Comparison of ENCODE assay signal across 8 cellular contexts in genomic region chr20:45345104-45345936, GRCh38. TPM values are rescaled to one million over a fixed set of nuclear protein-coding genes. Genes with fewer than 3 reads are reported as not detected.
DNase-seq lines count a peak whose midpoint lies in the region; ATAC-seq and TF ChIP-seq lines count a peak whose summit lies in the region.

No MANE protein-coding gene starts in this region.

- no peak overlapping the region for H3K27ac Mint-ChIP-seq in stimulated activated memory B cell treated with anti-CD40 and anti-IgM and Interleukin-4, amounts not matched to agents 10 μg/mL and 1 μg/mL and 100 μg/mL, for 72 hours

- peaks cover 31% of the 10 kb centered on the region for H3K4me1 Mint-ChIP-seq in stimulated activated memory B cell treated with anti-CD40 and anti-IgM and Interleukin-4, amounts not matched to agents 10 μg/mL and 1 μg/mL and 100 μg/mL, for 72 hours

- H3K4me1 ChIP-seq in RWPE2 (ENCODE audit: insufficient read depth, poor library complexity, severe bottlenecking) (peaks cover 73% of the 10 kb centered on the region), gastrocnemius medialis (peaks cover 47 to 70% of the 10 kb centered on the region in 2 donors)

- no peaks in the 10 kb centered on the region for H3K9me3 ChIP-seq in RWPE2 (ENCODE audit: severe bottlenecking)
- no peaks in the 10 kb centered on the region for H3K9me3 ChIP-seq in gastrocnemius medialis

- no peaks in the 10 kb centered on the region for H3K27me3 ChIP-seq in H7 (ENCODE audit: control insufficient read depth, insufficient read depth, low read length)
- H3K27me3 ChIP-seq in RWPE2 (ENCODE audit: insufficient read depth, poor library complexity, severe bottlenecking): no peaks in the 10 kb centered on the region
- H3K27me3 ChIP-seq in gastrocnemius medialis: no peaks in the 10 kb centered on the region

- intact Hi-C loops in gastrocnemius medialis (cut with DNase I; ENCODE audit: low total_unique reads): no loop called here

- in situ Hi-C loops in gastrocnemius medialis (cut with MboI; ENCODE audit: low sequenced_read_pairs in 4 of 4): loop anchor here in 2 of 4 donors (25.0 kb wide), 2 partner anchors 1133 to 1158 kb away; partner anchors contain the start of genes JPH2 (in 1 of the 2) and OSER1 (in 1 of the 2)

- TF ChIP-seq CTCF in RWPE2 (IDR thresholded peaks at IDR 0.05; ENCODE audit: poor library complexity, severe bottlenecking) (no peak), fibroblast of villous mesenchyme (IDR thresholded peaks at IDR 0.05; ENCODE audit: insufficient read depth, low read depth, low read length) (no peak), gastrocnemius medialis (IDR thresholded peaks at IDR 0.05 in 4 of 5, conservative IDR thresholded peaks at IDR 0.05 in 1 of 5) (no peak)

- H3K4me3 ChIP-seq in H7 (ENCODE audit: insufficient read depth, low read depth, low read length) (peak overlapping the region; percentile 3; the same call in 1 of the 2 replicates), RWPE2 (ENCODE audit: severe bottlenecking) (peak overlapping the region; percentile 98), fibroblast of villous mesenchyme (ENCODE audit: low read depth, low read length) (peak overlapping the region; percentile 98), gastrocnemius medialis (peak overlapping the region; percentile 53 to 97 (median 78))

- no peaks in the 10 kb centered on the region for H3K9me3 Mint-ChIP-seq in stimulated activated memory B cell treated with anti-CD40 and anti-IgM and Interleukin-4, amounts not matched to agents 10 μg/mL and 1 μg/mL and 100 μg/mL, for 72 hours

- no peaks in the 10 kb centered on the region for H3K36me3 Mint-ChIP-seq in stimulated activated memory B cell treated with anti-CD40 and anti-IgM and Interleukin-4, amounts not matched to agents 10 μg/mL and 1 μg/mL and 100 μg/mL, for 72 hours

- ATAC-seq in RWPE2 (ENCODE audit: low read depth) (peak; percentile 43), gastrocnemius medialis (peak; percentile 15 to 21), HG03097 (IDR thresholded peaks at IDR 0.05; ENCODE audit: low FRiP score, unreplicated experiment) (no peak)
- ATAC-seq in stimulated activated memory B cell treated with anti-CD40 and anti-IgM and Interleukin-4, amounts not matched to agents 10 μg/mL and 1 μg/mL and 100 μg/mL, for 72 hours: no peak

- no peak overlapping the region for H3K4me3 Mint-ChIP-seq in stimulated activated memory B cell treated with anti-CD40 and anti-IgM and Interleukin-4, amounts not matched to agents 10 μg/mL and 1 μg/mL and 100 μg/mL, for 72 hours

- H3K36me3 ChIP-seq in H7 (replicated peaks; ENCODE audit: control insufficient read depth, insufficient read depth, low read length) (no peaks in the 10 kb centered on the region), RWPE2 (ENCODE audit: low read depth) (peaks cover 76% of the 10 kb centered on the region), gastrocnemius medialis (no peaks in the 10 kb centered on the region)

- H3K27me3 Mint-ChIP-seq in stimulated activated memory B cell treated with anti-CD40 and anti-IgM and Interleukin-4, amounts not matched to agents 10 μg/mL and 1 μg/mL and 100 μg/mL, for 72 hours: peaks cover 52% of the 10 kb centered on the region

- TF ChIP-seq POLR2A in gastrocnemius medialis (IDR thresholded peaks at IDR 0.05): no peak

- H3K27ac ChIP-seq in RWPE2 (ENCODE audit: poor library complexity, severe bottlenecking) (peak overlapping the region; percentile 99), gastrocnemius medialis (peak overlapping the region; percentile 90 to 100 (median 98))

- DNase-seq in H7: no peak
- DNase-seq in RWPE2 (ENCODE audit: low spot score): peak; percentile 88
- no peak for DNase-seq in fibroblast of villous mesenchyme (ENCODE audit: low read depth)
- DNase-seq in gastrocnemius medialis: peak; percentile 51 to 79
- DNase-seq in NOMO-1 treated with DMSO at 0.1 percent for 48 hours (lab: John Stamatoyannopoulos, UW; ENCODE audit: unreplicated experiment): no peak
- DNase-seq in hepatic stellate cell (ENCODE audit: low spot score): no peak

RNA-seq across cellular contexts. Expression of gene SDC4, which starts 2.9 kb away (rescaled TPM):
- 47.3 and 56.1 TPM in 2 replicates for total RNA-seq in H7 (2014; rRNA removed; shearing (Covaris generic))
- 129 and 178 TPM in 2 replicates for total RNA-seq in fibroblast of villous mesenchyme
- total RNA-seq in gastrocnemius medialis: 100 to 1,000 TPM in 2 of 4 donors, 10 to 100 TPM in 2; 50.4 to 168 (median 97.8) TPM

RNA-seq across cellular contexts. Expression of gene SYS1, which starts 17.6 kb away (rescaled TPM):
- total RNA-seq in H7 (2014; rRNA removed; shearing (Covaris generic)): 11.8 and 22.8 TPM in 2 replicates
- total RNA-seq in fibroblast of villous mesenchyme (19.0 and 25.9 TPM in 2 replicates), gastrocnemius medialis (10 to 100 TPM; 34.0 to 59.5 (median 43.7) TPM)

RNA-seq across cellular contexts. Expression of gene TP53TG5, which starts 32.8 kb away (rescaled TPM):
- not detected in 2 replicates for total RNA-seq in H7 (2014; rRNA removed; shearing (Covaris generic))
- total RNA-seq in fibroblast of villous mesenchyme: not detected in 2 replicates
- total RNA-seq in gastrocnemius medialis: not detected

RNA-seq across cellular contexts. Expression of gene MATN4, which starts 37.2 kb away (rescaled TPM):
- total RNA-seq in H7 (2014; rRNA removed; shearing (Covaris generic)): 0.14 and 0.67 TPM in 2 replicates
- total RNA-seq in fibroblast of villous mesenchyme: not detected in 2 replicates
- not detected for total RNA-seq in gastrocnemius medialis

RNA-seq across cellular contexts. Expression of gene RBPJL, which starts 38.7 kb away (rescaled TPM):
- total RNA-seq in H7 (2014; rRNA removed; shearing (Covaris generic)): not detected in 2 replicates
- total RNA-seq in fibroblast of villous mesenchyme: not detected in 2 replicates
- total RNA-seq in gastrocnemius medialis: not detected

Comparison
In these comparisons a context has a peak if more than half of its experiments do, and no peak if none do; other contexts are left out.
1. DNase-seq: peak in RWPE2 (single experiment) and gastrocnemius medialis (2 of 2); none in H7 (single experiment), fibroblast of villous mesenchyme (single experiment), NOMO-1 treated with DMSO at 0.1 percent for 48 hours (single experiment) and hepatic stellate cell (single experiment).
2. H3K4me3 ChIP-seq: peak in every context shown above with its lines; median percentile 98 in RWPE2; 98 in fibroblast of villous mesenchyme; 78 in gastrocnemius medialis; 3 in H7.
3. ATAC-seq: peak in RWPE2 (single experiment) and gastrocnemius medialis (2 of 2); none in stimulated activated memory B cell treated with anti-CD40 and anti-IgM and Interleukin-4, amounts not matched to agents 10 μg/mL and 1 μg/mL and 100 μg/mL, for 72 hours (single experiment) and HG03097 (single experiment).